In genomic region chr6:35452186-35453090, GRCh38 we compare ENCODE assay signal across 8 cellular contexts. TPM values are rescaled to one million over a fixed set of nuclear protein-coding genes. Genes with fewer than 3 reads are reported as not detected.
A peak's percentile ranks its signal among the peaks of the same experiment; 100 is the strongest.
DNase-seq lines count a peak whose midpoint lies in the region; ATAC-seq and TF ChIP-seq lines count a peak whose summit lies in the region.

A gene with protein sequence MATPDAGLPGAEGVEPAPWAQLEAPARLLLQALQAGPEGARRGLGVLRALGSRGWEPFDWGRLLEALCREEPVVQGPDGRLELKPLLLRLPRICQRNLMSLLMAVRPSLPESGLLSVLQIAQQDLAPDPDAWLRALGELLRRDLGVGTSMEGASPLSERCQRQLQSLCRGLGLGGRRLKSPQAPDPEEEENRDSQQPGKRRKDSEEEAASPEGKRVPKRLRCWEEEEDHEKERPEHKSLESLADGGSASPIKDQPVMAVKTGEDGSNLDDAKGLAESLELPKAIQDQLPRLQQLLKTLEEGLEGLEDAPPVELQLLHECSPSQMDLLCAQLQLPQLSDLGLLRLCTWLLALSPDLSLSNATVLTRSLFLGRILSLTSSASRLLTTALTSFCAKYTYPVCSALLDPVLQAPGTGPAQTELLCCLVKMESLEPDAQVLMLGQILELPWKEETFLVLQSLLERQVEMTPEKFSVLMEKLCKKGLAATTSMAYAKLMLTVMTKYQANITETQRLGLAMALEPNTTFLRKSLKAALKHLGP (plus strand): TSS chr6:35452338. CDS start chr6:35452546, 208 bp downstream.

- peak within 1 kb of the TSS; percentile 71 to 95 (median 84) for H3K4me3 ChIP-seq in BLaER1 treated with 17β-estradiol and CSF1 and Interleukin-3, amounts not matched to agents 10 nM and 100 nM
- peak within 1 kb of the TSS; percentile 58 to 78 for H3K4me3 ChIP-seq in left lung

- H3K4me2 ChIP-seq in BLaER1 treated with 17β-estradiol and CSF1 and Interleukin-3, amounts not matched to agents 10 nM and 100 nM, result peak within 1 kb of the TSS; percentile 83 to 100 (median 99)

- peak; percentile 82 to 98 for DNase-seq in NCI-H526 (lab: John Stamatoyannopoulos, UW)
- peak; percentile 81 for DNase-seq in activated CD4-positive, alpha-beta T cell treated with anti-CD3 and anti-CD28 coated beads, Interleukin-2, amount 50 U/mL, for 1 hour
- peak; percentile 37 for DNase-seq in cortex of kidney (lab: John Stamatoyannopoulos, UW)
- peak; percentile 95 to 100 for DNase-seq in left lung
- peak; percentile 93 to 99 for DNase-seq in stimulated activated CD4-positive, alpha-beta T cell treated with anti-CD3 and anti-CD28 coated beads, Interleukin-2, amount 100 ng/mL, for 24 hours

- ATAC-seq in GM19328 (IDR thresholded peaks at IDR 0.05; ENCODE audit: unreplicated experiment) (peak; percentile 88), HG03460 (IDR thresholded peaks at IDR 0.05; ENCODE audit: unreplicated experiment) (peak; percentile 87), left lung (peak; percentile 97)

- intact Hi-C loops in left lung (cut with DNase I), result no loop called here

- H3K36me3 ChIP-seq in BLaER1 treated with 17β-estradiol and CSF1 and Interleukin-3, amounts not matched to agents 10 nM and 100 nM, result peaks cover 0 to 25% (median 23%) of the 10 kb centered on the region in 11 experiments; a peak in 19 of 22 replicates
- peaks cover 0 to 22% of the 10 kb centered on the region in 2 donors for H3K36me3 ChIP-seq in left lung

- peak within 1 kb of the TSS; percentile 73 to 93 (median 85) for H3K9ac ChIP-seq in BLaER1 treated with 17β-estradiol and CSF1 and Interleukin-3, amounts not matched to agents 10 nM and 100 nM

- TF ChIP-seq CTCF in left lung (IDR thresholded peaks at IDR 0.05), result peak in 1 of 2 donors; percentile 20

- peak within 1 kb of the TSS; percentile 18 to 91 (median 86); a peak in 21 of 22 replicates for H3K27ac ChIP-seq in BLaER1 treated with 17β-estradiol and CSF1 and Interleukin-3, amounts not matched to agents 10 nM and 100 nM
- H3K27ac ChIP-seq in left lung, result peak within 1 kb of the TSS in 1 of 2 donors; percentile 72

- peaks cover 37 to 56% (median 46%) of the 10 kb centered on the region in 10 experiments for H3K4me1 ChIP-seq in BLaER1 treated with 17β-estradiol and CSF1 and Interleukin-3, amounts not matched to agents 10 nM and 100 nM
- H3K4me1 ChIP-seq in left lung, result peaks cover 18 to 31% of the 10 kb centered on the region in 2 donors

- peaks cover 0 to 18% (median 4%) of the 10 kb centered on the region in 11 experiments; a peak in 5 of 22 replicates for H4K20me1 ChIP-seq in BLaER1 treated with 17β-estradiol and CSF1 and Interleukin-3, amounts not matched to agents 10 nM and 100 nM

- H3K9me3 ChIP-seq in BLaER1 treated with 17β-estradiol and CSF1 and Interleukin-3, amounts not matched to agents 10 nM and 100 nM (replicated peaks in 1 of 11), result no peaks in the 10 kb centered on the region
- no peaks in the 10 kb centered on the region for H3K9me3 ChIP-seq in left lung

- H3K27me3 ChIP-seq in BLaER1 treated with 17β-estradiol and CSF1 and Interleukin-3, amounts not matched to agents 10 nM and 100 nM, result no peaks in the 10 kb centered on the region
- H3K27me3 ChIP-seq in left lung, result no peaks in the 10 kb centered on the region

RNA-seq across cellular contexts. Expression of the gene that starts here (rescaled TPM):
- 1 to 10 TPM; 5.4 to 7.9 TPM for total RNA-seq in left lung

Comparison
In these comparisons a context has a peak if more than half of its experiments do, and no peak if none do; other contexts are left out.
1. DNase-seq: peak in every context shown above with its lines; median percentile 98 in left lung; 96 in stimulated activated CD4-positive, alpha-beta T cell treated with anti-CD3 and anti-CD28 coated beads, Interleukin-2, amount 100 ng/mL, for 24 hours; 90 in NCI-H526; 81 in activated CD4-positive, alpha-beta T cell treated with anti-CD3 and anti-CD28 coated beads, Interleukin-2, amount 50 U/mL, for 1 hour; 37 in cortex of kidney.